Comparison of ENCODE assay signal across 14 cellular contexts in the genomic region with DNA sequence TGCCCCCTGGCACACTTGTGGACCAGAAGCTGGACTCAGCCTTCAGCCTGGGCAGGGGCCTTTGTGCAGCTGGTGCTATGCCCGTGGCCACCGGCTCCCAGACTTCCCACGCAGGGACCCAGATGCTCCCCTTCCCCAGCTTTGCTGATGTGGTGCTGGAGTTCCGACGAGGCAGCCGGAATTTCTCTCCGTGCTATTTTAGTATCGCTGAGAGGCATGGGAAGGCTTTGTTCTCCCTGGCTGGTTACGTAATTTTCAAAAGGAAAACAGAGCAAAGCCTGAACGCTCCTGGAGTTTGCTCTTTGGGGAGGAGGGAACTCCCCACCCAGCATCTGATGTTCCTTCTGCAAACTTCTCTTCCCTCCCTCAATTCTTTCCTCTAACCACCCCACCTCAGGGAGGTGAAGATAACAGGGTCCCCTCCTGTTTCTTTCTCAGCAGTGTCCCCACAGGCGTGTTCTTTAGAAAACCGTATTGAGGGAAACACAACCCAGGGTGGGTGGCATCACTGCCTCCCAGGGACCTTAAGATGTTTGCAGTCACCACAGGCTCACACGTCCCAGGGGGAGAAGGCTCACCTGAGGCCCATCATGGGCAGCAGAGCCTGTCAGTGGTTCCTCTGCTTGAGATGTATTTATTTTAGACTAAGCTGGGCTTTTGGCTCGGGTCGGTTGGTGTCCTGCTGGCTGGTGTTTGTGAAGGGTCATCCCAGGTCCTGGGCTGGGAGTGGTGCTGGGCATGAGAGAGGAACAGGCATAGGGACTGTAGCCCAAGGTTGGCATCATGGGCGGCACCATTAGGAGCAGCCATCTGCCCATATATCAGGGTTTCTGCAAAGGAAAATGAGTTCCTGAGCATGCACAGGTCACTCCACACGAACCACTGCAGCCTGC.
A peak's percentile ranks its signal among the peaks of the same experiment; 100 is the strongest.
DNase-seq lines count a peak whose midpoint lies in the region; ATAC-seq and TF ChIP-seq lines count a peak whose summit lies in the region.
"Had no signal": no experiment of that assay in that cellular context is flagged by ENCODE, and none has a peak within 500 bp of the region (broad histone marks: within the 10 kb centered on the region; RNA-seq: fewer than 3 reads in every experiment).

No MANE protein-coding gene starts in this region.

- peaks cover 24% of the 10 kb centered on the region for H3K9me3 ChIP-seq in BLaER1
- no peaks in the 10 kb centered on the region for H3K9me3 ChIP-seq in esophagus muscularis mucosa
- no peaks in the 10 kb centered on the region for H3K9me3 ChIP-seq in right lobe of liver

- no peak overlapping the region for H3K27ac ChIP-seq in BLaER1
- H3K27ac ChIP-seq in esophagus muscularis mucosa (replicated peaks in 1 of 4) = peak overlapping the region; percentile 86 to 90 (median 88)
- H3K27ac ChIP-seq in right lobe of liver = no peak overlapping the region
- H3K27ac ChIP-seq: HL-60 had no signal

- DNase-seq in esophagus muscularis mucosa (ENCODE audit: extremely low spot score) (no peak), right lobe of liver (no peak), retina (peak; percentile 44), NCI-H524 treated with DMSO at 0.1 percent for 48 hours (lab: John Stamatoyannopoulos, UW) (no peak), NCI-H345 (lab: John Stamatoyannopoulos, UW) (no peak), SHP77 treated with DMSO at 0.1 percent for 48 hours (lab: John Stamatoyannopoulos, UW) (no peak)
- DNase-seq: activated naive CD4-positive, alpha-beta T cell; GDM1; GOT3; NCI-H187 treated with DMSO at 0.1 percent for 48 hours had no signal

- TF ChIP-seq POLR2A in esophagus muscularis mucosa (IDR thresholded peaks at IDR 0.05; ENCODE audit: low read depth) = no peak
- TF ChIP-seq POLR2A in right lobe of liver (IDR thresholded peaks at IDR 0.05) = no peak

- no peaks in the 10 kb centered on the region for H3K36me3 ChIP-seq in BLaER1
- no peaks in the 10 kb centered on the region for H3K36me3 ChIP-seq in esophagus muscularis mucosa
- no peaks in the 10 kb centered on the region for H3K36me3 ChIP-seq in right lobe of liver

- 48% methylated on average over 14 of the region's 17 CpGs for WGBS in esophagus muscularis mucosa
- 46% methylated on average over 15 of the region's 17 CpGs for WGBS in right lobe of liver (ENCODE audit: insufficient coverage, low coverage, low lambda C conversion rate, missing lambda C conversion rate)

- no peaks in the 10 kb centered on the region; the same call in 1 of the 2 replicates for H3K27me3 ChIP-seq in BLaER1
- H3K27me3 ChIP-seq in esophagus muscularis mucosa = no peaks in the 10 kb centered on the region
- H3K27me3 ChIP-seq in right lobe of liver = no peaks in the 10 kb centered on the region

- ATAC-seq in right lobe of liver (peak; percentile 57 to 73 (median 60)), HG02884 (IDR thresholded peaks at IDR 0.05; ENCODE audit: unreplicated experiment) (no peak)

- H3K4me3 ChIP-seq in BLaER1 = no peak overlapping the region
- peak overlapping the region; percentile 20 to 35 (median 28) for H3K4me3 ChIP-seq in esophagus muscularis mucosa
- no peak overlapping the region for H3K4me3 ChIP-seq in right lobe of liver
- H3K4me3 ChIP-seq: lung had no signal

- no peak overlapping the region for H3K9ac ChIP-seq in BLaER1

- no peak for TF ChIP-seq EP300 in esophagus muscularis mucosa (IDR thresholded peaks at IDR 0.05)

- H3K4me1 ChIP-seq in BLaER1 (peaks cover 22% of the 10 kb centered on the region), esophagus muscularis mucosa (peaks cover 55 to 86% (median 82%) of the 10 kb centered on the region in 4 donors), right lobe of liver (peaks cover 0 to 15% (median 0%) of the 10 kb centered on the region in 4 donors)

- no peaks in the 10 kb centered on the region for H4K20me1 ChIP-seq in BLaER1

- TF ChIP-seq CTCF in esophagus muscularis mucosa (IDR thresholded peaks at IDR 0.05) = no peak
- TF ChIP-seq CTCF in right lobe of liver (IDR thresholded peaks at IDR 0.05) = no peak

- peak overlapping the region; percentile 51 for H3K4me2 ChIP-seq in BLaER1

- intact Hi-C loops in esophagus muscularis mucosa (cut with DNase I) (no loop called here), right lobe of liver (cut with DNase I) (no loop called here)

Comparison
In these comparisons a context has a peak if more than half of its experiments do, and no peak if none do; other contexts are left out.
1. H3K27ac ChIP-seq: peak in esophagus muscularis mucosa (4 of 4); none in BLaER1 (single experiment) and right lobe of liver (0 of 3).
2. H3K4me3 ChIP-seq: peak in esophagus muscularis mucosa (4 of 4); none in BLaER1 (single experiment) and right lobe of liver (0 of 3).